8 cellular contexts compared by ENCODE assay signal in genomic region chr19:1856698-1857603, GRCh38. TPM values are rescaled to one million over a fixed set of nuclear protein-coding genes. Genes with fewer than 3 reads are reported as not detected.
A peak's percentile ranks its signal among the peaks of the same experiment; 100 is the strongest.
DNase-seq lines count a peak whose midpoint lies in the region; ATAC-seq and TF ChIP-seq lines count a peak whose summit lies in the region.

No MANE protein-coding gene starts in this region.

- H3K9me3 ChIP-seq in prostate gland: no peaks in the 10 kb centered on the region

- H3K27me3 ChIP-seq in prostate gland (replicated peaks; ENCODE audit: insufficient read depth): no peaks in the 10 kb centered on the region

- CTCF ChIA-PET in AG04449 (lab: Yijun Ruan, JAX): interaction anchor here (0.8 to 2.2 kb wide), 6 partner anchors 8 to 20 kb away, joined by 3 to 17 read pairs (median 6); partner anchors contain the start of gene REXO1

- DNase-seq in AG04449 (ENCODE audit: low read depth, low spot score) (no peak), RKO (ENCODE audit: low spot score) (peak; percentile 84), left ventricle myocardium superior (peak; percentile 86), prostate gland (ENCODE audit: low spot score) (peak; percentile 50), NCI-H2107 treated with DMSO at 0.1 percent for 48 hours (lab: John Stamatoyannopoulos, UW; ENCODE audit: unreplicated experiment) (no peak)

- no peaks in the 10 kb centered on the region for H3K36me3 ChIP-seq in prostate gland

- TF ChIP-seq CTCF in AG04449 (IDR thresholded peaks at IDR 0.05; ENCODE audit: insufficient read depth, low read length, missing control alignments) (no peak), prostate gland (IDR thresholded peaks at IDR 0.05) (no peak)

- POLR2A ChIA-PET in AG04449 (lab: Yijun Ruan, JAX): no interaction called here

- 13% methylated on average over 51 of the region's 73 CpGs for WGBS in prostate gland

- intact Hi-C loops in left ventricle myocardium superior (cut with micrococcal nuclease): no loop called here
- intact Hi-C loops in prostate gland (cut with DNase I): no loop called here

- H3K4me1 ChIP-seq in prostate gland (replicated peaks): peaks cover 16% of the 10 kb centered on the region

- peak; percentile 61 for TF ChIP-seq POLR2A in prostate gland (IDR thresholded peaks at IDR 0.05)

- H3K4me3 ChIP-seq in AG04449 (ENCODE audit: low read depth, low read length) (peak overlapping the region; percentile 56), prostate gland (peak overlapping the region; percentile 11 to 26)

- ATAC-seq in GM21447 (IDR thresholded peaks at IDR 0.05; ENCODE audit: unreplicated experiment) (peak; percentile 30), left ventricle myocardium superior (peak; percentile 44), HG03565 (IDR thresholded peaks at IDR 0.05; ENCODE audit: unreplicated experiment) (no peak)

- peak overlapping the region; percentile 83 for H3K27ac ChIP-seq in angular gyrus (ENCODE audit: low read depth, low read length)
- H3K27ac ChIP-seq in prostate gland: peak overlapping the region; percentile 52 to 77

RNA-seq across cellular contexts. Expression of gene KLF16, which starts 6.4 kb away (rescaled TPM):
- total RNA-seq in left ventricle myocardium superior: 9.8 TPM
- 10 to 100 TPM in 1 of 2 donors, 1 to 10 TPM in 1; 8.4 to 22.8 TPM for total RNA-seq in prostate gland

RNA-seq across cellular contexts. Expression of gene REXO1, which starts 8.7 kb away (rescaled TPM):
- 16.0 TPM for total RNA-seq in left ventricle myocardium superior
- 10 to 100 TPM; 29.8 to 59.1 TPM for total RNA-seq in prostate gland

RNA-seq across cellular contexts. Expression of gene ABHD17A, which starts 28.3 kb away (rescaled TPM):
- total RNA-seq in left ventricle myocardium superior (64.4 TPM), prostate gland (100 to 1,000 TPM; 131 to 146 TPM)

RNA-seq across cellular contexts. Expression of gene ATP8B3, which starts 44.9 kb away (rescaled TPM):
- 0.89 TPM for total RNA-seq in left ventricle myocardium superior
- total RNA-seq in prostate gland: 1 to 10 TPM in 1 of 2 donors, under 1 TPM in 1; 0.18 to 4.7 TPM

RNA-seq across cellular contexts. Expression of gene ADAT3, which starts 48.2 kb away (rescaled TPM):
- 2.0 TPM for total RNA-seq in left ventricle myocardium superior
- 10 to 100 TPM; 17.3 to 25.1 TPM for total RNA-seq in prostate gland

Comparison
In these comparisons a context has a peak if more than half of its experiments do, and no peak if none do; other contexts are left out.
1. DNase-seq: peak in RKO (single experiment), left ventricle myocardium superior (single experiment) and prostate gland (single experiment); none in AG04449 (single experiment) and NCI-H2107 treated with DMSO at 0.1 percent for 48 hours (single experiment).